In genomic region chr11:34053161-34053686, GRCh38 we compare ENCODE assay signal across 8 cellular contexts. TPM values are rescaled to one million over a fixed set of nuclear protein-coding genes. Genes with fewer than 3 reads are reported as not detected.
A peak's percentile ranks its signal among the peaks of the same experiment; 100 is the strongest.
DNase-seq lines count a peak whose midpoint lies in the region; ATAC-seq and TF ChIP-seq lines count a peak whose summit lies in the region.

No MANE protein-coding gene starts in this region.

- peak overlapping the region; percentile 89 for H2AK5ac ChIP-seq in IMR-90 (ENCODE audit: low read depth, low read length)

- H3K4me2 ChIP-seq in IMR-90 (ENCODE audit: low read depth, low read length) = peak overlapping the region; percentile 95

- in situ Hi-C loops in IMR-90 (cut with MboI; ENCODE audit: low sequenced_read_pairs) = no loop called here

- no peak for TF ChIP-seq CTCF in C4-2B (conservative IDR thresholded peaks at IDR 0.05)
- no peak for TF ChIP-seq CTCF in IMR-90 (conservative IDR thresholded peaks at IDR 0.05; ENCODE audit: low read depth, low read length)
- TF ChIP-seq CTCF in RWPE1 (conservative IDR thresholded peaks at IDR 0.05; ENCODE audit: low read depth) = no peak
- TF ChIP-seq CTCF in foreskin keratinocyte (conservative IDR thresholded peaks at IDR 0.05) = no peak
- no peak for TF ChIP-seq CTCF in neutrophil (IDR thresholded peaks at IDR 0.05)

- H3K79me1 ChIP-seq in IMR-90 (ENCODE audit: low read depth in 1 of 2, low read length in 2 of 2) = peaks cover 0 to 7% of the 10 kb centered on the region in 2 experiments; a peak in 3 of 4 replicates

- 0 out of 3 replicates have a peak overlapping the region, but pooled peaks have one; percentile 35 for H2BK15ac ChIP-seq in IMR-90 (ENCODE audit: low read depth, low read length)

- peak overlapping the region; percentile 58 for H2BK120ac ChIP-seq in IMR-90 (ENCODE audit: low read depth, low read length)

- peak overlapping the region; percentile 43 for H3K18ac ChIP-seq in IMR-90 (ENCODE audit: low read depth, low read length)

- H4K5ac ChIP-seq in IMR-90 (ENCODE audit: low read depth, low read length) = peak overlapping the region; percentile 77

- H2AK9ac ChIP-seq in IMR-90 (replicated peaks; ENCODE audit: low read depth, low read length, poor library complexity) = peak overlapping the region; percentile 98

- no peak for TF ChIP-seq RAD21 in IMR-90 (IDR thresholded peaks at IDR 0.05; ENCODE audit: low read length)

- no peaks in the 10 kb centered on the region for H3K9me3 ChIP-seq in IMR-90 (ENCODE audit: control insufficient read depth, insufficient read depth, low read length)
- H3K9me3 ChIP-seq in neutrophil = no peaks in the 10 kb centered on the region

- peak overlapping the region; percentile 81 for H2BK5ac ChIP-seq in IMR-90 (ENCODE audit: low read depth, low read length, poor library complexity, severe bottlenecking)

- H3K36me3 ChIP-seq in IMR-90 (ENCODE audit: control insufficient read depth, insufficient read depth, low read length) = peaks cover 8% of the 10 kb centered on the region; the same call in 1 of the 2 replicates
- peaks cover 6% of the 10 kb centered on the region for H3K36me3 ChIP-seq in neutrophil

- H3K14ac ChIP-seq in IMR-90 (replicated peaks; ENCODE audit: low read depth, low read length) = peak overlapping the region; percentile 95

- dilution Hi-C loops in IMR-90 (cut with HindIII; ENCODE audit: low sequenced_read_pairs, unreplicated experiment) = no loop called here

- H3K4ac ChIP-seq in IMR-90 (ENCODE audit: low read depth, low read length) = peak overlapping the region; percentile 97

- peak; percentile 76 for DNase-seq in IMR-90
- DNase-seq in RWPE1 (ENCODE audit: low spot score) = peak; percentile 71
- peak; percentile 72 for DNase-seq in activated gamma-delta T cell treated with Interleukin-2 at 50 U/mL for 16 hours
- DNase-seq in foreskin keratinocyte = peak in 1 of 2 donors; percentile 58
- peak in 43 of 49 donors; percentile 2 to 63 (median 34) for DNase-seq in substantia nigra (lab: John Stamatoyannopoulos, UW)

- BruUV-seq in IMR-90 (replicated peaks; lab: Mats Ljungman, UMichigan) = no TSS peak

- ATAC-seq in GM19455 (IDR thresholded peaks at IDR 0.05; ENCODE audit: unreplicated experiment) (peak; percentile 46), IMR-90 (ENCODE audit: low read depth) (peak; percentile 28), foreskin keratinocyte (peak; percentile 48)

- H3K4me1 ChIP-seq in IMR-90 (ENCODE audit: control insufficient read depth, insufficient read depth, low read length) (peaks cover 4% of the 10 kb centered on the region; the same call in 1 of the 2 replicates), foreskin keratinocyte (peaks cover 9% of the 10 kb centered on the region), neutrophil (ENCODE audit: control insufficient read depth in 1 of 2, insufficient read depth in 1 of 2, low read depth in 1 of 2, low read length in 1 of 2) (peaks cover 25 to 28% of the 10 kb centered on the region in 2 experiments)

- CTCF ChIA-PET in IMR-90 (lab: Yijun Ruan, JAX) (no interaction called here), RWPE1 (lab: Yijun Ruan, JAX) (interaction anchor here (0.6 to 0.7 kb wide), 2 partner anchors 19 to 65 kb away, joined by 3 read pairs; no protein-coding TSS in a partner anchor)

- peaks cover 52% of the 10 kb centered on the region for H4K20me1 ChIP-seq in IMR-90 (ENCODE audit: insufficient read depth, low read length)

- H3K9me1 ChIP-seq in IMR-90 (ENCODE audit: insufficient read depth, low read length) = no peaks in the 10 kb centered on the region

- peak overlapping the region; percentile 99 for H3K23ac ChIP-seq in IMR-90 (ENCODE audit: low read depth, low read length)

- H3K27me3 ChIP-seq in IMR-90 (ENCODE audit: control insufficient read depth, insufficient read depth, low read length) (no peaks in the 10 kb centered on the region), foreskin keratinocyte (no peaks in the 10 kb centered on the region), neutrophil (no peaks in the 10 kb centered on the region)

- peak; percentile 57; the same call in 1 of the 2 replicates for TF ChIP-seq POLR2A in IMR-90 (IDR thresholded peaks at IDR 0.05; ENCODE audit: low read depth, low read length)

- H2BK20ac ChIP-seq in IMR-90 (ENCODE audit: low read depth, low read length) = no peak overlapping the region

- WGBS in IMR-90 (ENCODE audit: extremely low coverage in 2 of 2, insufficient read length in 1 of 2), 2 experiments = no CpG with 5 or more reads among the region's 24 CpGs

- H3K56ac ChIP-seq in IMR-90 (ENCODE audit: extremely low read depth, insufficient read depth, low read length) = peak overlapping the region; percentile 93

- intact Hi-C loops in IMR-90 (cut with micrococcal nuclease) = loop anchor here (2.0 kb wide), 2 partner anchors 56 to 306 kb away; partner anchors contain the start of gene ABTB2

- H2AFZ ChIP-seq in IMR-90 (replicated peaks; ENCODE audit: low read length, poor library complexity) = peak overlapping the region; percentile 90

- POLR2A ChIA-PET in IMR-90 (lab: Charles Lee; ENCODE audit: unreplicated experiment) = interaction anchor here (0.6 to 0.7 kb wide), 2 partner anchors 8 to 236 kb away, joined by 3 read pairs; no protein-coding TSS in a partner anchor
- POLR2A ChIA-PET in RWPE1 (lab: Yijun Ruan, JAX; ENCODE audit: low non-redundant PET) = interaction anchor here (0.5 kb wide), 1 partner anchor 65 kb away, joined by 3 read pairs; no protein-coding TSS in a partner anchor

- H3K27ac ChIP-seq in C4-2B (peak overlapping the region; percentile 98), IMR-90 (ENCODE audit: insufficient read depth, low read length) (peak overlapping the region; percentile 96), RWPE1 (peak overlapping the region; percentile 99), foreskin keratinocyte (peak overlapping the region; percentile 83), neutrophil (peak overlapping the region; percentile 99), substantia nigra (ENCODE audit: low read depth, low read length, poor library complexity, severe bottlenecking) (peak overlapping the region; percentile 97)

- peak overlapping the region; percentile 81 to 86 for H4K8ac ChIP-seq in IMR-90 (ENCODE audit: low read depth in 2 of 2, low read length in 2 of 2)

- H3K4me3 ChIP-seq in IMR-90 (ENCODE audit: insufficient read depth, low read depth, low read length) (peak overlapping the region; percentile 67), neutrophil (ENCODE audit: low read depth in 1 of 2, low read length in 1 of 2) (peak overlapping the region; percentile 97 to 99)

- H3K9ac ChIP-seq in IMR-90 (ENCODE audit: low read depth, low read length) = peak overlapping the region; percentile 97

- H4K91ac ChIP-seq in IMR-90 (ENCODE audit: insufficient read depth, low read depth, low read length) = peak overlapping the region; percentile 87

TF ChIP-seq in IMR-90, 13 proteins besides CTCF, POLR2A, EP300 and RAD21:
- TF ChIP-seq FOS (IDR thresholded peaks at IDR 0.05; ENCODE audit: low read depth, low read length) (no peak), CHD1 (IDR thresholded peaks at IDR 0.05; ENCODE audit: low read depth, low read length) (0 out of 2 replicates have a peak, but pooled peaks have one; percentile 33), MAZ (IDR thresholded peaks at IDR 0.05; ENCODE audit: borderline replicate concordance, low read depth, low read length) (no peak), ELK1 (IDR thresholded peaks at IDR 0.05; ENCODE audit: borderline replicate concordance, low read depth, low read length) (no peak), RFX5 (IDR thresholded peaks at IDR 0.05; ENCODE audit: low read depth, low read length) (no peak), MXI1 (IDR thresholded peaks at IDR 0.05; ENCODE audit: borderline replicate concordance, low read depth, low read length) (peak; percentile 88), USF2 (IDR thresholded peaks at IDR 0.05; ENCODE audit: low read depth, low read length) (no peak)

RNA-seq across cellular contexts. Expression of gene CAPRIN1, which starts 1.7 kb away (rescaled TPM):
- total RNA-seq in IMR-90 (2012; rRNA removed) = 253 and 266 TPM in 2 replicates
- 107 and 127 TPM in 2 replicates for polyA plus RNA-seq in IMR-90 (2012; rRNA removed)
- 46.8 and 91.7 TPM in 2 replicates for polyA plus RNA-seq in IMR-90 (2012; cell fraction: cytosol; rRNA removed)
- 71.0 and 99.2 TPM in 2 replicates for polyA plus RNA-seq in IMR-90 (2012; cell fraction: nucleus; rRNA removed; ENCODE audit: low replicate concordance)
- total RNA-seq in foreskin keratinocyte = 218 and 229 TPM in 2 replicates
- 87.0 and 105 TPM in 2 replicates for polyA plus RNA-seq in foreskin keratinocyte

RNA-seq across cellular contexts. Expression of gene NAT10, which starts 52.2 kb away (rescaled TPM):
- total RNA-seq in IMR-90 (2012; rRNA removed) (31.9 and 34.8 TPM in 2 replicates), foreskin keratinocyte (50.5 and 58.7 TPM in 2 replicates)
- polyA plus RNA-seq in IMR-90 (2012; rRNA removed) (28.0 and 28.1 TPM in 2 replicates), foreskin keratinocyte (31.9 and 39.2 TPM in 2 replicates)
- polyA plus RNA-seq in IMR-90 (2012; cell fraction: cytosol; rRNA removed) = 13.6 and 19.4 TPM in 2 replicates
- 37.8 and 53.4 TPM in 2 replicates for polyA plus RNA-seq in IMR-90 (2012; cell fraction: nucleus; rRNA removed; ENCODE audit: low replicate concordance)
